ENCODE assay signal across 1 cellular context in genomic region chr16:20946015-20946629, GRCh38.
A peak's percentile ranks its signal among the peaks of the same experiment; 100 is the strongest.
TF ChIP-seq lines count a peak whose summit lies in the region.

No MANE protein-coding gene starts in this region.

TF ChIP-seq in K562, 482 proteins besides CTCF, POLR2A, EP300 and RAD21 (continues in another document):
- peak; percentile 76 for TF ChIP-seq TEAD4 (IDR thresholded peaks at IDR 0.05; ENCODE audit: low read length)
- no peak for TF ChIP-seq TEAD4 (CRISPR knock-in tag; IDR thresholded peaks at IDR 0.05; ENCODE audit: borderline replicate concordance)
- no peak for TF ChIP-seq POLR2AphosphoS5 (IDR thresholded peaks at IDR 0.05; ENCODE audit: control insufficient read depth, insufficient read depth, low read depth, low read length)
- peak; percentile 69 for TF ChIP-seq MGA (IDR thresholded peaks at IDR 0.05)
- no peak for TF ChIP-seq NCOA4 (IDR thresholded peaks at IDR 0.05; ENCODE audit: partially characterized antibody)
- TF ChIP-seq PCBP2 (IDR thresholded peaks at IDR 0.05; ENCODE audit: low read depth, low read length, poor library complexity, severe bottlenecking), result no peak
- TF ChIP-seq RBFOX2 (IDR thresholded peaks at IDR 0.05; ENCODE audit: low read depth, low read length), result no peak
- no peak for TF ChIP-seq KDM5B (IDR thresholded peaks at IDR 0.05; ENCODE audit: insufficient replicate concordance, low read depth, low read length)
- TF ChIP-seq RAD51 (IDR thresholded peaks at IDR 0.05; ENCODE audit: borderline replicate concordance, low read depth), result no peak
- TF ChIP-seq SRSF9 (IDR thresholded peaks at IDR 0.05; ENCODE audit: borderline replicate concordance, low read depth, low read length), result no peak
- no peak for TF ChIP-seq ZNF197 (CRISPR knock-in tag; IDR thresholded peaks at IDR 0.05; ENCODE audit: low read depth)
- peak; percentile 56 for TF ChIP-seq DPF2 (IDR thresholded peaks at IDR 0.05)
- TF ChIP-seq ZC3H8 (IDR thresholded peaks at IDR 0.05), result no peak
- no peak for TF ChIP-seq ZNF354B (CRISPR knock-in tag; IDR thresholded peaks at IDR 0.05)
- TF ChIP-seq NKRF (IDR thresholded peaks at IDR 0.05; ENCODE audit: borderline replicate concordance), result no peak
- peak; percentile 70 for TF ChIP-seq TAL1 (IDR thresholded peaks at IDR 0.05)
- TF ChIP-seq OTX1 (CRISPR knock-in tag; IDR thresholded peaks at IDR 0.05), result no peak
- TF ChIP-seq TAF7 (tag; IDR thresholded peaks at IDR 0.05), result no peak
- no peak for TF ChIP-seq SMAD3 (CRISPR knock-in tag; conservative IDR thresholded peaks at IDR 0.05)
- TF ChIP-seq SUPT5H (IDR thresholded peaks at IDR 0.05), result no peak
- no peak for TF ChIP-seq ZBTB1 (CRISPR knock-in tag; IDR thresholded peaks at IDR 0.05; ENCODE audit: borderline replicate concordance, low read depth)
- peak; percentile 78 for TF ChIP-seq ARID1B (IDR thresholded peaks at IDR 0.05)
- no peak for TF ChIP-seq CSDE1 (IDR thresholded peaks at IDR 0.05)
- TF ChIP-seq POLR2B (IDR thresholded peaks at IDR 0.05; ENCODE audit: low read depth, partially characterized antibody), result no peak
- no peak for TF ChIP-seq MIER1 (IDR thresholded peaks at IDR 0.05; ENCODE audit: low read depth)
- no peak for TF ChIP-seq ZBTB2 (IDR thresholded peaks at IDR 0.05)
- no peak for TF ChIP-seq ZBTB26 (CRISPR knock-in tag; IDR thresholded peaks at IDR 0.05)
- TF ChIP-seq ZNF407 (IDR thresholded peaks at IDR 0.05; ENCODE audit: low read depth), result no peak
